8 cellular contexts compared by ENCODE assay signal in genomic region chr6:131063764-131064272, GRCh38. TPM values are rescaled to one million over a fixed set of nuclear protein-coding genes. Genes with fewer than 3 reads are reported as not detected.
A peak's percentile ranks its signal among the peaks of the same experiment; 100 is the strongest.
DNase-seq lines count a peak whose midpoint lies in the region; ATAC-seq, FAIRE-seq and TF ChIP-seq lines count a peak whose summit lies in the region.

No MANE protein-coding gene starts in this region.

- H3K9ac ChIP-seq in adipocyte (ENCODE audit: low read length): peak overlapping the region; percentile 90

- no peak for TF ChIP-seq POLR2A in lower leg skin (IDR thresholded peaks at IDR 0.05)

- TF ChIP-seq CTCF in GM10266 (IDR thresholded peaks at IDR 0.05; ENCODE audit: control insufficient read depth, insufficient read depth, low read depth, missing control alignments) (no peak), lower leg skin (IDR thresholded peaks at IDR 0.05) (no peak)

- H3K27me3 ChIP-seq in adipocyte (replicated peaks; ENCODE audit: control insufficient read depth, insufficient read depth, low read length): no peaks in the 10 kb centered on the region
- H3K27me3 ChIP-seq in aorta (ENCODE audit: control insufficient read depth in 1 of 2, insufficient read depth in 2 of 2, low read length in 1 of 2): no peaks in the 10 kb centered on the region

- ATAC-seq in HG02852 (IDR thresholded peaks at IDR 0.05; ENCODE audit: unreplicated experiment): peak; percentile 9
- ATAC-seq in aorta (ENCODE audit: low FRiP score): no peak

- intact Hi-C loops in lower leg skin (cut with DNase I; ENCODE audit: low total_unique reads): no loop called here
- intact Hi-C loops in aorta (cut with DNase I): loop anchor here (5.0 to 10.0 kb wide), 3 partner anchors 62 to 177 kb away; no protein-coding TSS in a partner anchor

- no peaks in the 10 kb centered on the region for H3K36me3 ChIP-seq in adipocyte (ENCODE audit: control insufficient read depth, insufficient read depth, low read length, severe bottlenecking)
- H3K36me3 ChIP-seq in aorta (ENCODE audit: control insufficient read depth in 1 of 2, insufficient read depth in 2 of 2, low read length in 1 of 2): no peaks in the 10 kb centered on the region

- peak overlapping the region in 1 of 2 donors; percentile 71 for H3K27ac ChIP-seq in aorta (ENCODE audit: low read depth in 1 of 2, low read length in 2 of 2)

- 24% methylated on average over 8 of the region's 8 CpGs for WGBS in lower leg skin, 2 donors
- 11 to 14% methylated on average over 8 of the region's 8 CpGs for WGBS in aorta, 2 donors

- no peak for FAIRE-seq in frontal cortex (lab: Jason Lieb, UNC)

- H3K4me3 ChIP-seq in adipocyte (ENCODE audit: low read length) (peak overlapping the region; percentile 87), lower leg skin (ENCODE audit: low read depth, poor library complexity, severe bottlenecking) (peak overlapping the region; percentile 74), aorta (ENCODE audit: low read length in 2 of 2) (peak overlapping the region; percentile 67 to 88)

- H3K4me1 ChIP-seq in adipocyte (ENCODE audit: control insufficient read depth, insufficient read depth, low read length): peaks cover 29% of the 10 kb centered on the region
- no peaks in the 10 kb centered on the region for H3K4me1 ChIP-seq in aorta (ENCODE audit: control insufficient read depth in 1 of 2, insufficient read depth in 2 of 2, low read length in 2 of 2)

- peak; percentile 43 for DNase-seq in GM10266 (ENCODE audit: extremely low spot score)
- DNase-seq in adipocyte (ENCODE audit: low read depth): no peak
- no peak for DNase-seq in lower leg skin (ENCODE audit: low spot score in 2 of 2)
- no peak for DNase-seq in aorta
- DNase-seq in frontal cortex (ENCODE audit: low spot score in 2 of 2): no peak
- DNase-seq in NCI-H774 (lab: John Stamatoyannopoulos, UW): no peak
- DNase-seq in OCI-M2 (lab: John Stamatoyannopoulos, UW; ENCODE audit: unreplicated experiment): no peak

- no peaks in the 10 kb centered on the region for H3K9me3 ChIP-seq in adipocyte (ENCODE audit: control insufficient read depth, low read length)
- H3K9me3 ChIP-seq in aorta (ENCODE audit: control insufficient read depth, low read length): no peaks in the 10 kb centered on the region

RNA-seq across cellular contexts. Expression of gene EPB41L2, which starts 0.8 kb away (rescaled TPM):
- total RNA-seq in lower leg skin: 10 to 100 TPM in 2 of 4 donors, 1 to 10 TPM in 2; 8.6 to 19.4 (median 13.8) TPM
- 100 to 1,000 TPM; 176 to 340 TPM for total RNA-seq in aorta
- polyA plus RNA-seq in aorta: 10 to 100 TPM; 36.1 to 60.7 TPM
- total RNA-seq in frontal cortex: 30.2 TPM
